16 cellular contexts compared by ENCODE assay signal in the genomic region with DNA sequence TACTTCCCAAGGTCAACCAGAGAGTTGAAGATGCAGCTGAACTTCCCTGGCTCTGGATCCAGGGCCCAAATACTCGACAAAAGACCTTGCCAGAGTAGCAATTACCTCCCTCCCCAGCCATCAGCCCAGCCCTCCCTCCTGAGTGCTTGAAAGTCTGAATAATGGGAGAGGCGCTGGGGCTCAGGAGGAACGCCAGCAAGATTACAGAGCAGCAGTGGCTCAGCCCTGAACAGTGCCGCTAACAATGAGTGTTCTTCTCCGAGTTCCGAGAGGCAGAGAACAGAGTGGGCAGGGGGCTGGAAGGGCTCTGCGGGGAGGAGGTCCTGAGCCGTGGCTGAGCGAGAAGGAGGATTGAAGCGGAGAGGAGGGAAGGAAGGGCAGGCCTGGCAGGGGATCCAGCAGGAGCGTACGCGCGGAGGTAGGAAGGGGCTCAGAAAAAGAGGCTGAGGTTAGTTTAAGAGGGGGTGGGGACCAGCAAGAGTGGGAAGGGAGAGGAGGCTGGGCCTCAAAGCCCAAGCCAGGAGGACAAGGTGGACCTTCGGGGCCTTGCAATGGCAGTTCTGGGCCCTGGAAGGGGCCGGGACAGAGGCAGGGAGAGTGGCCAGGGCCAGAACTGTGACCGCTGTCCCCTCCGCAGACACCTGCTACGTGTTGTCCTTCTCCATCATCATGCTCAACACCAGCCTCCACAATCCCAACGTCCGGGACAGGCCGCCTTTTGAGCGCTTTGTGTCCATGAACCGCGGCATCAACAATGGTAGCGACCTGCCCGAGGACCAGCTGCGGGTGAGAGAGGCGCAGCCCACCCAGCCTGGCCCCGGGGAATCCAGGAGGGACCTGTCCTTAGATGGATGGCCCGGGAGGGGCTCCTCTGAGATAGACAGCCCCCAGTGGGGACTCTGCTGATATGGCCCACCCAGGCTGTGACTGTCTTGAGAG. TPM values are rescaled to one million over a fixed set of nuclear protein-coding genes. Genes with fewer than 3 reads are reported as not detected.
DNase-seq lines count a peak whose midpoint lies in the region; ATAC-seq, FAIRE-seq and TF ChIP-seq lines count a peak whose summit lies in the region.
"Had no signal": no experiment of that assay in that cellular context is flagged by ENCODE, and none has a peak within 500 bp of the region (broad histone marks: within the 10 kb centered on the region; RNA-seq: fewer than 3 reads in every experiment).

No MANE protein-coding gene starts in this region.

- RAD21 ChIA-PET in GM12878 (lab: Charles Lee; ENCODE audit: unreplicated experiment) = no interaction called here

- DNase-seq in activated CD4-positive, alpha-beta T cell treated with anti-CD3 and anti-CD28 coated beads, Interleukin-2, amount 10 ng/mL, durations not matched to agents 7 days and 5 days = no peak
- no peak for DNase-seq in activated CD4-positive, alpha-beta T cell treated with anti-CD3 and anti-CD28 coated beads, Interleukin-2, amount 50 U/mL, for 1 hour
- peak; percentile 71 for DNase-seq in NCI-H2227 (lab: John Stamatoyannopoulos, UW; ENCODE audit: unreplicated experiment)
- DNase-seq in GM12878 (ENCODE audit: low read depth, low spot score) = no peak
- no peak for DNase-seq in NCI-H82 (lab: John Stamatoyannopoulos, UW)
- DNase-seq in H4 (ENCODE audit: low spot score) = no peak
- DNase-seq: effector CD8-positive, alpha-beta T cell; Karpas-422; mesendoderm; NCI-H1694 treated with DMSO at 0.1 percent for 48 hours; NCI-H774; SHP77 treated with DMSO at 0.1 percent for 48 hours had no signal

- H2AFZ ChIP-seq in GM12878 (ENCODE audit: control insufficient read depth, low read depth, low read length) = no peak overlapping the region

- H3K27ac Mint-ChIP-seq in activated CD4-positive, alpha-beta T cell treated with anti-CD3 and anti-CD28 coated beads, Interleukin-2, amount 10 ng/mL, durations not matched to agents 7 days and 5 days = peak overlapping the region; percentile 90

- CTCF ChIA-PET in activated CD4-positive, alpha-beta T cell treated with anti-CD3 and anti-CD28 coated beads, Interleukin-2, amount 10 ng/mL, durations not matched to agents 7 days and 5 days (lab: Charles Lee) = interaction anchor here (0.6 to 2.1 kb wide), 2 partner anchors 13 to 80 kb away, joined by 3 to 6 read pairs; no protein-coding TSS in a partner anchor
- CTCF ChIA-PET in GM12878 (lab: Yijun Ruan, JAX) = no interaction called here

- H3K27me3 ChIP-seq in GM12878 (replicated peaks in 1 of 2; ENCODE audit: control insufficient read depth in 2 of 2, insufficient read depth in 2 of 2, low read length in 1 of 2) = no peaks in the 10 kb centered on the region
- no peaks in the 10 kb centered on the region for H3K27me3 ChIP-seq in neutrophil
- H3K27me3 ChIP-seq: body of pancreas had no signal

- peaks cover 92% of the 10 kb centered on the region for H3K4me1 Mint-ChIP-seq in activated CD4-positive, alpha-beta T cell treated with anti-CD3 and anti-CD28 coated beads, Interleukin-2, amount 10 ng/mL, durations not matched to agents 7 days and 5 days

- H3K36me3 ChIP-seq in GM12878 (ENCODE audit: control insufficient read depth in 2 of 2, insufficient read depth in 2 of 2, low read length in 1 of 2) (no peaks in the 10 kb centered on the region), neutrophil (peaks cover 100% of the 10 kb centered on the region)
- H3K36me3 ChIP-seq: tibial artery had no signal

- no peak overlapping the region for H3K4me3 Mint-ChIP-seq in activated CD4-positive, alpha-beta T cell treated with anti-CD3 and anti-CD28 coated beads, Interleukin-2, amount 10 ng/mL, durations not matched to agents 7 days and 5 days

- H3K27me3 Mint-ChIP-seq in activated CD4-positive, alpha-beta T cell treated with anti-CD3 and anti-CD28 coated beads, Interleukin-2, amount 10 ng/mL, durations not matched to agents 7 days and 5 days = no peaks in the 10 kb centered on the region

- no peak for TF ChIP-seq RAD21 in GM12878 (IDR thresholded peaks at IDR 0.05; ENCODE audit: insufficient read depth, low read depth, low read length)

- no peak overlapping the region for H3K4me3 ChIP-seq in GM12878
- peak overlapping the region in 1 of 2 experiments; percentile 10 for H3K4me3 ChIP-seq in neutrophil (ENCODE audit: low read depth in 1 of 2, low read length in 1 of 2)
- H3K4me3 ChIP-seq: body of pancreas, tibial artery had no signal

- TF ChIP-seq EP300 in GM12878 (IDR thresholded peaks at IDR 0.05; ENCODE audit: borderline replicate concordance in 1 of 2, control insufficient read depth in 1 of 2, low read depth in 2 of 2, low read length in 2 of 2) = no peak

- no peak overlapping the region for H3K4me2 ChIP-seq in GM12878 (ENCODE audit: control insufficient read depth, insufficient read depth)

- H3K9me3 Mint-ChIP-seq in activated CD4-positive, alpha-beta T cell treated with anti-CD3 and anti-CD28 coated beads, Interleukin-2, amount 10 ng/mL, durations not matched to agents 7 days and 5 days = no peaks in the 10 kb centered on the region

- no peak for TF ChIP-seq CTCF in GM12878 (IDR thresholded peaks at IDR 0.05 in 2 of 3, conservative IDR thresholded peaks at IDR 0.05 in 1 of 3; ENCODE audit: control insufficient read depth in 2 of 3, extremely low read depth in 1 of 3, insufficient read depth in 1 of 3, low read depth in 3 of 3, low read length in 3 of 3)
- TF ChIP-seq CTCF in neutrophil (IDR thresholded peaks at IDR 0.05) = no peak

- peaks cover 91% of the 10 kb centered on the region for H3K36me3 Mint-ChIP-seq in activated CD4-positive, alpha-beta T cell treated with anti-CD3 and anti-CD28 coated beads, Interleukin-2, amount 10 ng/mL, durations not matched to agents 7 days and 5 days (ENCODE audit: low read depth)

- ATAC-seq in GM12878 = no peak
- ATAC-seq in HG03439 (IDR thresholded peaks at IDR 0.05; ENCODE audit: unreplicated experiment) = no peak
- ATAC-seq: body of pancreas had no signal

- POLR2A ChIA-PET in activated CD4-positive, alpha-beta T cell treated with anti-CD3 and anti-CD28 coated beads, Interleukin-2, amount 10 ng/mL, durations not matched to agents 7 days and 5 days (lab: Charles Lee) = no interaction called here
- POLR2A ChIA-PET in GM12878 (lab: Charles Lee) = no interaction called here

- BruUV-seq in GM12878 (replicated peaks; lab: Mats Ljungman, UMichigan) = no TSS peak

- no peak overlapping the region for H3K27ac ChIP-seq in GM12878 (ENCODE audit: control insufficient read depth, insufficient read depth)
- peak overlapping the region; percentile 94 for H3K27ac ChIP-seq in neutrophil
- H3K27ac ChIP-seq: body of pancreas, tibial artery had no signal

- in situ Hi-C loops in GM12878 (cut with MboI) = no loop called here

- no peaks in the 10 kb centered on the region for H4K20me1 ChIP-seq in GM12878 (ENCODE audit: control insufficient read depth, insufficient read depth)

- 0 out of 2 replicates have a peak, but pooled peaks have one; percentile 18 for TF ChIP-seq POLR2A in GM12878 (IDR thresholded peaks at IDR 0.05; ENCODE audit: low read depth, low read length)

- H3K4me1 ChIP-seq in GM12878 (ENCODE audit: control insufficient read depth, insufficient read depth, low read length) = peaks cover 37% of the 10 kb centered on the region
- peaks cover 92 to 100% of the 10 kb centered on the region in 2 experiments for H3K4me1 ChIP-seq in neutrophil (ENCODE audit: control insufficient read depth in 1 of 2, insufficient read depth in 1 of 2, low read depth in 1 of 2, low read length in 1 of 2)

- H3K9me3 ChIP-seq in GM12878 (replicated peaks; ENCODE audit: control insufficient read depth, insufficient read depth, low read length) (no peaks in the 10 kb centered on the region), neutrophil (no peaks in the 10 kb centered on the region)
- H3K9me3 ChIP-seq: body of pancreas, tibial artery had no signal

- WGBS in GM12878 (ENCODE audit: insufficient coverage, insufficient replicate concordance, low lambda C conversion rate, missing lambda C conversion rate) = 94% methylated on average over 29 of the region's 31 CpGs

- no peak overlapping the region for H3K9ac ChIP-seq in GM12878 (ENCODE audit: control insufficient read depth, insufficient read depth, low read length)

- intact Hi-C loops in GM12878 (cut with micrococcal nuclease; ENCODE audit: unreplicated experiment) = no loop called here

- SMC1A ChIA-PET in GM12878 (lab: Charles Lee; ENCODE audit: uncharacterized antibody, unreplicated experiment) = no interaction called here

- no peaks in the 10 kb centered on the region for H3K79me2 ChIP-seq in GM12878 (ENCODE audit: control insufficient read depth, insufficient read depth, low read length)

- FAIRE-seq in GM12878 (lab: Jason Lieb, UNC) = no peak

RNA-seq across cellular contexts. Expression of a gene that starts 20.6 kb away (rescaled TPM):
- total RNA-seq in activated CD4-positive, alpha-beta T cell treated with anti-CD3 and anti-CD28 coated beads, Interleukin-2, amount 10 ng/mL, durations not matched to agents 7 days and 5 days = 100 to 1,000 TPM; 106 to 110 TPM
- total RNA-seq in GM12878 (2013; cell fraction: nucleolus; rRNA removed) = 94.2 and 114 TPM in 2 replicates
- total RNA-seq in GM12878 (2014; rRNA removed) (23.2 TPM in 2 replicates), GM12878 (2014; rRNA removed; fragmentation: Illumina TruSeq; extraction: Trizol) (17.2 and 18.3 TPM in 2 replicates), GM12878 (2021) (25.8 and 26.0 TPM in 2 replicates)
- polyA plus RNA-seq in GM12878 (2011; ENCODE audit: low read depth) = 7.0 TPM
- polyA plus RNA-seq in GM12878 (2011; rRNA removed) (19.4 and 24.1 TPM in 2 replicates), GM12878 (2014; fragmentation: Illumina TruSeq; extraction: Trizol) (9.1 and 16.6 TPM in 2 replicates), GM12878 (2014; fragmentation: Nextera tagmentation; extraction: Ambion mirVana) (1 to 10 TPM; 1.5 to 1.8 TPM), GM12878 (2014; rRNA removed) (23.6 and 27.3 TPM in 2 replicates), GM12878 (2016; fragmentation: Nextera tagmentation; extraction: Ambion mirVana) (10 to 100 TPM; 12.4 TPM)
- 22.7 and 30.1 TPM in 2 replicates for polyA plus RNA-seq in GM12878 (2011; cell fraction: cytosol; rRNA removed)
- 148 and 167 TPM in 2 replicates for polyA plus RNA-seq in GM12878 (2011; cell fraction: nucleus; rRNA removed)
- polyA plus RNA-seq in GM12878 (2012) = 15.7 and 21.2 TPM in 2 replicates
- polyA minus RNA-seq in GM12878 (2011; rRNA and poly(A)+ RNA removed) = 14.9 and 23.6 TPM in 2 replicates
- polyA minus RNA-seq in GM12878 (2011; cell fraction: cytosol; rRNA and poly(A)+ RNA removed) = 5.5 and 6.7 TPM in 2 replicates
- 23.1 and 31.4 TPM in 2 replicates for polyA minus RNA-seq in GM12878 (2011; cell fraction: nucleus; rRNA and poly(A)+ RNA removed)
- 0.08 TPM in 1 of 2 replicates, not detected in the other for total RNA-seq in H4 (2014; rRNA removed; shearing (Covaris generic))

RNA-seq across cellular contexts. Expression of a gene that starts 58.8 kb away (rescaled TPM):
- total RNA-seq in activated CD4-positive, alpha-beta T cell treated with anti-CD3 and anti-CD28 coated beads, Interleukin-2, amount 10 ng/mL, durations not matched to agents 7 days and 5 days = 1,000 to 10,000 TPM; 1,015 to 1,117 TPM
- 143 and 150 TPM in 2 replicates for total RNA-seq in GM12878 (2013; cell fraction: nucleolus; rRNA removed)
- 251 and 282 TPM in 2 replicates for total RNA-seq in GM12878 (2014; rRNA removed)
- total RNA-seq in GM12878 (2014; rRNA removed; fragmentation: Illumina TruSeq; extraction: Trizol) = 135 and 149 TPM in 2 replicates
- 382 and 386 TPM in 2 replicates for total RNA-seq in GM12878 (2021)
- polyA plus RNA-seq in GM12878 (2011; ENCODE audit: low read depth) = 314 TPM
- 84.4 and 296 TPM in 2 replicates for polyA plus RNA-seq in GM12878 (2011; rRNA removed)
- polyA plus RNA-seq in GM12878 (2011; cell fraction: cytosol; rRNA removed) = 317 and 416 TPM in 2 replicates
- polyA plus RNA-seq in GM12878 (2011; cell fraction: nucleus; rRNA removed) = 561 and 566 TPM in 2 replicates
- polyA plus RNA-seq in GM12878 (2012) = 512 and 607 TPM in 2 replicates
- 166 and 339 TPM in 2 replicates for polyA plus RNA-seq in GM12878 (2014; fragmentation: Illumina TruSeq; extraction: Trizol)
- polyA plus RNA-seq in GM12878 (2014; fragmentation: Nextera tagmentation; extraction: Ambion mirVana) = 100 to 1,000 TPM; 102 to 108 TPM
- polyA plus RNA-seq in GM12878 (2014; rRNA removed) = 313 and 369 TPM in 2 replicates
- polyA plus RNA-seq in GM12878 (2016; fragmentation: Nextera tagmentation; extraction: Ambion mirVana) = 100 to 1,000 TPM; 320 to 330 TPM
- 200 and 233 TPM in 2 replicates for polyA minus RNA-seq in GM12878 (2011; rRNA and poly(A)+ RNA removed)
- 155 and 158 TPM in 2 replicates for polyA minus RNA-seq in GM12878 (2011; cell fraction: cytosol; rRNA and poly(A)+ RNA removed)
- 185 and 303 TPM in 2 replicates for polyA minus RNA-seq in GM12878 (2011; cell fraction: nucleus; rRNA and poly(A)+ RNA removed)
- 15.5 and 20.9 TPM in 2 replicates for total RNA-seq in H4 (2014; rRNA removed; shearing (Covaris generic))

Comparison
In these comparisons a context has a peak if more than half of its experiments do, and no peak if none do; other contexts are left out.
1. RNA of a gene that starts 20.6 kb away (total RNA-seq): 106 to 110 TPM in activated CD4-positive, alpha-beta T cell treated with anti-CD3 and anti-CD28 coated beads, Interleukin-2, amount 10 ng/mL, durations not matched to agents 7 days and 5 days and 17.2 to 114 TPM in GM12878; 0.08 TPM in H4; every median in the first group is over 10 times any median in the second.